22 cellular contexts compared by ENCODE assay signal in genomic region chr9:134263575-134263974, GRCh38.
"Had no signal": no experiment of that assay in that cellular context is flagged by ENCODE, and none has a peak within 500 bp of the region (broad histone marks: within the 10 kb centered on the region; RNA-seq: fewer than 3 reads in every experiment).

No MANE protein-coding gene starts in this region.

- H3K9ac ChIP-seq: parathyroid adenoma had no signal

- H3K9me3 ChIP-seq: esophagus muscularis mucosa, heart left ventricle, psoas muscle, spleen, transverse colon had no signal

- H3K36me3 ChIP-seq: esophagus muscularis mucosa, heart left ventricle, spleen, transverse colon had no signal

- H3K4me3 ChIP-seq: esophagus muscularis mucosa, heart left ventricle, psoas muscle, spleen, transverse colon had no signal

- H3K27ac ChIP-seq: esophagus muscularis mucosa, foreskin keratinocyte, heart left ventricle, parathyroid adenoma, psoas muscle, spleen, transverse colon had no signal

- H3K4me1 ChIP-seq: foreskin keratinocyte, transverse colon had no signal

- ATAC-seq: activated CD8-positive, alpha-beta memory T cell treated with anti-CD3 and anti-CD28 coated beads, Interleukin-2, amount 10 ng/mL, durations not matched to agents 7 days and 5 days; activated CD8-positive, alpha-beta T cell treated with anti-CD3 and anti-CD28 coated beads, Interleukin-2, amount 10 ng/mL, durations not matched to agents 7 days and 5 days; foreskin keratinocyte; heart left ventricle; psoas muscle had no signal

- DNase-seq: activated B cell treated with CpG ODN at 0.5 μM for 24 hours; activated CD4-positive, alpha-beta T cell treated with anti-CD3 and anti-CD28 coated beads, Interleukin-2, amount 50 U/mL, for 1 hour; activated CD8-positive, alpha-beta memory T cell treated with anti-CD3 and anti-CD28 coated beads, Interleukin-2, amount 10 ng/mL, durations not matched to agents 7 days and 5 days; activated CD8-positive, alpha-beta T cell treated with anti-CD3 and anti-CD28 coated beads, Interleukin-2, amount 10 ng/mL, durations not matched to agents 7 days and 5 days; activated effector memory CD4-positive, alpha-beta T cell treated with Interleukin-2 at 50 U/mL for 16 hours; activated naive CD4-positive, alpha-beta T cell treated with Interleukin-2 at 50 U/mL for 16 hours; activated T-cell treated with anti-CD3 and anti-CD28 coated beads for 4 hours; anterior cingulate cortex; dermis blood vessel endothelial cell; effector CD4-positive, alpha-beta T cell; foreskin keratinocyte; kidney glomerular epithelial cell; naive B cell; occipital lobe; psoas muscle; spleen; stimulated activated naive CD4-positive, alpha-beta T cell; T-helper 1 cell; transverse colon had no signal
